In the genomic region with DNA sequence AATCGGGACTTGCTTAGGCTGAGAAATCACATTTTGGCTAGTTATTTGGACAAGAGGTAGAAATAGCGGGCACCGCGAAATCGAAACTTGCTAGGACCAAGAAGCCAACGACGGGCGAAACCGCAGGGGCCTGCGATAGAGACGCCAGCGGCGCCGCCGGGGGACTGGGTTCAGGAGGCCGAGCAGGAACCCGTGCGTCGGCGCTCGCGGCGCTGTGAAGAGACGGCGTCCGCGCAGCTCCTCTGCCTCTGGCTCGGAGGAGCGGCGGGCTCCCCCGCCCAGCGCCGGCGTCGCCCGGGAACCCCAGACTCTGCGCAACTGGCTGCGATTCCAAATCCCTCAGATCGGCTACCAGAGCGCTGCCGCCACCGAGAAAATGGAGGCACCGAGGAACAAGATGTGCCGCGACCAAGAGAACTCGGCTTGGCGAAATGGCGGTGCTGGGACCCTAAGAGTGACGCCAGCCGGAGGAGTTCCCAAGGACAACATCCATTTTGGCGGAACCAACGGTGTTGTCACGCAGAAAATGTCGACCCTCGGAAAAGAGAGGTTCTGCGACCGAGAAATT, we compare ENCODE assay signal across 8 cellular contexts. TPM values are rescaled to one million over a fixed set of nuclear protein-coding genes. Genes with fewer than 3 reads are reported as not detected.
DNase-seq lines count a peak whose midpoint lies in the region; ATAC-seq lines count a peak whose summit lies in the region.

No MANE protein-coding gene starts in this region.

- CTCF ChIA-PET in activated CD4-positive, alpha-beta memory T cell treated with anti-CD3 and anti-CD28 coated beads, Interleukin-2, amount 10 ng/mL, durations not matched to agents 7 days and 5 days (lab: Charles Lee), result interaction anchor here (0.7 to 4.2 kb wide), 13 partner anchors 24 to 418 kb away, joined by 3 to 76 read pairs (median 9); partner anchors contain the start of genes TMEM267 and ZNF131

- peak; percentile 31 for ATAC-seq in HG03095 (IDR thresholded peaks at IDR 0.05; ENCODE audit: unreplicated experiment)
- peak; percentile 48 for ATAC-seq in memory B cell (ENCODE audit: low read depth)

- DNase-seq in NCI-H187 (lab: John Stamatoyannopoulos, UW) (peak; percentile 69 to 92), NCI-H187 treated with DMSO at 0.1 percent for 48 hours (lab: John Stamatoyannopoulos, UW) (no peak), NCI-H446 (lab: John Stamatoyannopoulos, UW) (peak; percentile 87 to 88), memory B cell (ENCODE audit: low spot score in 2 of 2) (peak; percentile 75 to 80)
- DNase-seq in activated CD4-positive, alpha-beta memory T cell treated with anti-CD3 and anti-CD28 coated beads, Interleukin-2, amount 10 ng/mL, durations not matched to agents 7 days and 5 days, result peak; percentile 77
- peak; percentile 69 for DNase-seq in effector CD8-positive, alpha-beta T cell (lab: John Stamatoyannopoulos, UW)
- DNase-seq in stimulated activated CD8-positive, alpha-beta memory T cell treated with anti-CD3 and anti-CD28 coated beads, Interleukin-12 subunit alpha, Interleukin-12 subunit beta, amount 100 ng/mL, for 1 hour (ENCODE audit: low read depth), result peak; percentile 55

- H3K4me1 Mint-ChIP-seq in activated CD4-positive, alpha-beta memory T cell treated with anti-CD3 and anti-CD28 coated beads, Interleukin-2, amount 10 ng/mL, durations not matched to agents 7 days and 5 days, result peaks cover 47% of the 10 kb centered on the region
- peaks cover 32% of the 10 kb centered on the region for H3K4me1 Mint-ChIP-seq in memory B cell

- peak overlapping the region; percentile 97 for H3K4me3 Mint-ChIP-seq in activated CD4-positive, alpha-beta memory T cell treated with anti-CD3 and anti-CD28 coated beads, Interleukin-2, amount 10 ng/mL, durations not matched to agents 7 days and 5 days
- peak overlapping the region; percentile 100 for H3K4me3 Mint-ChIP-seq in memory B cell

- POLR2A ChIA-PET in activated CD4-positive, alpha-beta memory T cell treated with anti-CD3 and anti-CD28 coated beads, Interleukin-2, amount 10 ng/mL, durations not matched to agents 7 days and 5 days (lab: Charles Lee), result interaction anchor here (0.7 to 7.2 kb wide), 24 partner anchors 12 to 537 kb away, joined by 3 to 312 read pairs (median 14); partner anchors contain the start of genes ANXA2R, HMGCS1, NNT and TMEM267

- peaks cover 33% of the 10 kb centered on the region for H3K36me3 Mint-ChIP-seq in activated CD4-positive, alpha-beta memory T cell treated with anti-CD3 and anti-CD28 coated beads, Interleukin-2, amount 10 ng/mL, durations not matched to agents 7 days and 5 days (ENCODE audit: low read depth)
- H3K36me3 Mint-ChIP-seq in memory B cell, result peaks cover 14% of the 10 kb centered on the region

- H3K27ac Mint-ChIP-seq in activated CD4-positive, alpha-beta memory T cell treated with anti-CD3 and anti-CD28 coated beads, Interleukin-2, amount 10 ng/mL, durations not matched to agents 7 days and 5 days, result peak overlapping the region; percentile 100
- peak overlapping the region; percentile 97 for H3K27ac Mint-ChIP-seq in memory B cell

- H3K9me3 Mint-ChIP-seq in activated CD4-positive, alpha-beta memory T cell treated with anti-CD3 and anti-CD28 coated beads, Interleukin-2, amount 10 ng/mL, durations not matched to agents 7 days and 5 days, result no peaks in the 10 kb centered on the region
- H3K9me3 Mint-ChIP-seq in memory B cell, result no peaks in the 10 kb centered on the region

- no peaks in the 10 kb centered on the region for H3K27me3 Mint-ChIP-seq in activated CD4-positive, alpha-beta memory T cell treated with anti-CD3 and anti-CD28 coated beads, Interleukin-2, amount 10 ng/mL, durations not matched to agents 7 days and 5 days
- no peaks in the 10 kb centered on the region for H3K27me3 Mint-ChIP-seq in memory B cell

RNA-seq across cellular contexts. Expression of gene ANXA2R, which starts 26.2 kb away (rescaled TPM):
- total RNA-seq in activated CD4-positive, alpha-beta memory T cell treated with anti-CD3 and anti-CD28 coated beads, Interleukin-2, amount 10 ng/mL, durations not matched to agents 7 days and 5 days, result 10 to 100 TPM; 25.1 to 28.3 TPM

RNA-seq across cellular contexts. Expression of gene ZNF131, which starts 54.4 kb away (rescaled TPM):
- total RNA-seq in activated CD4-positive, alpha-beta memory T cell treated with anti-CD3 and anti-CD28 coated beads, Interleukin-2, amount 10 ng/mL, durations not matched to agents 7 days and 5 days, result 10 to 100 TPM; 42.5 to 44.7 TPM
